Comparison of ENCODE assay signal across 19 cellular contexts in genomic region chr15:98765610-98766009, GRCh38.
DNase-seq lines count a peak whose midpoint lies in the region; ATAC-seq, FAIRE-seq and TF ChIP-seq lines count a peak whose summit lies in the region.
"Had no signal": no experiment of that assay in that cellular context is flagged by ENCODE, and none has a peak within 500 bp of the region (broad histone marks: within the 10 kb centered on the region; RNA-seq: fewer than 3 reads in every experiment).

No MANE protein-coding gene starts in this region.

- BruUV-seq in Caco-2 (replicated peaks; lab: Mats Ljungman, UMichigan): no TSS peak

- H3K14ac ChIP-seq in H1 (ENCODE audit: insufficient read length): no peak overlapping the region

- intact Hi-C loops in Caco-2 (cut with micrococcal nuclease; ENCODE audit: unreplicated experiment) (no loop called here), CD14-positive monocyte (cut with micrococcal nuclease) (no loop called here)

- POLR2A ChIA-PET in Caco-2 (lab: Charles Lee): no interaction called here
- POLR2A ChIA-PET in H1 (lab: Charles Lee; ENCODE audit: partially characterized antibody): interaction anchor here (0.6 kb wide), 1 partner anchor 10 kb away, joined by 3 read pairs; no protein-coding TSS in a partner anchor

- peak overlapping the region; percentile 27 for H3K4me3 Mint-ChIP-seq in Caco-2 (ENCODE audit: unreplicated experiment)
- no peak overlapping the region for H3K4me3 Mint-ChIP-seq in osteocyte (ENCODE audit: unreplicated experiment)
- no peak overlapping the region for H3K4me3 Mint-ChIP-seq in CD14-positive monocyte

- no peak for TF ChIP-seq RAD21 in H1 (IDR thresholded peaks at IDR 0.05 in 1 of 2, conservative IDR thresholded peaks at IDR 0.05 in 1 of 2; ENCODE audit: low read depth in 2 of 2, low read length in 2 of 2)

- peak overlapping the region; percentile 16; the same call in 1 of the 2 replicates for H2BK5ac ChIP-seq in H1 (ENCODE audit: low read depth, low read length)

- no peak for FAIRE-seq in H1 (lab: Jason Lieb, UNC)
- FAIRE-seq: A204.1, GM12878 had no signal

- H3K27ac Mint-ChIP-seq in Caco-2 (ENCODE audit: unreplicated experiment): peak overlapping the region; percentile 59
- H3K27ac Mint-ChIP-seq in osteocyte (ENCODE audit: unreplicated experiment): no peak overlapping the region
- H3K27ac Mint-ChIP-seq in CD14-positive monocyte: peak overlapping the region in 2 of 7 donors; percentile 15 to 35

- no peak overlapping the region for H3K27ac ChIP-seq in H1 (ENCODE audit: low read depth, low read length)

- TF ChIP-seq CTCF in Caco-2 (IDR thresholded peaks at IDR 0.05; ENCODE audit: insufficient read depth in 1 of 2, low read depth in 1 of 2, low read length in 1 of 2, severe bottlenecking in 1 of 2, unreplicated experiment in 1 of 2) (no peak), H1 (IDR thresholded peaks at IDR 0.05; ENCODE audit: control extremely low read depth in 1 of 3, insufficient read depth in 1 of 3, low read depth in 1 of 3, low read length in 3 of 3) (no peak), osteocyte (IDR thresholded peaks at IDR 0.05) (no peak), CD14-positive monocyte (IDR thresholded peaks at IDR 0.05) (no peak)

- DNase-seq in Caco-2: no peak
- DNase-seq in NT2/D1 (ENCODE audit: low read depth, low spot score): no peak
- DNase-seq in H1 (ENCODE audit: low read depth in 1 of 2, low spot score in 2 of 2): no peak
- DNase-seq in osteocyte (ENCODE audit: extremely low spot score, unreplicated experiment): peak; percentile 64
- no peak for DNase-seq in cerebellar cortex (ENCODE audit: low spot score)
- DNase-seq in CD14-positive monocyte (ENCODE audit: low spot score): no peak
- no peak for DNase-seq in activated naive CD4-positive, alpha-beta T cell treated with anti-CD3 and anti-CD28 coated beads, Interleukin-2, amount 50 U/mL, for 16 hours
- DNase-seq: BE2C; CD4-positive, CD25-positive, alpha-beta regulatory T cell; DND-41; MG63; NCI-H1417; NCI-H1694 treated with DMSO at 0.1 percent for 48 hours; NCI-H446; SHP77 had no signal

- H4K20me1 ChIP-seq in H1 (replicated peaks in 1 of 2; ENCODE audit: control insufficient read depth in 1 of 2, insufficient read depth in 2 of 2, low read length in 2 of 2): peaks cover 21% of the 10 kb centered on the region in 2 experiments

- 0 out of 2 replicates have a peak overlapping the region, but pooled peaks have one; percentile 34 for H2BK20ac ChIP-seq in H1 (ENCODE audit: low read length)

- H3K9ac ChIP-seq in NT2/D1 (ENCODE audit: insufficient read length, low read depth) (peak overlapping the region; percentile 2), H1 (replicated peaks in 1 of 4; ENCODE audit: extremely low read depth in 1 of 4, low read depth in 3 of 4, low read length in 3 of 4) (no peak overlapping the region)

- H3K36me3 ChIP-seq in Caco-2 (ENCODE audit: control insufficient read depth, insufficient read depth, low read length) (no peaks in the 10 kb centered on the region), NT2/D1 (ENCODE audit: insufficient read depth, insufficient read length, low read length) (no peaks in the 10 kb centered on the region), H1 (ENCODE audit: control insufficient read depth in 2 of 4, insufficient read depth in 4 of 4, low read length in 3 of 4) (no peaks in the 10 kb centered on the region)
- H3K36me3 ChIP-seq: BE2C, HAP-1, MG63 had no signal

- CTCF ChIA-PET in Caco-2 (lab: Charles Lee) (no interaction called here), H1 (lab: Charles Lee; ENCODE audit: partially characterized antibody) (interaction anchor here (0.8 to 1.4 kb wide), 2 partner anchors 15 to 311 kb away, joined by 3 read pairs; no protein-coding TSS in a partner anchor)

- H3K4me1 ChIP-seq in Caco-2 (no peaks in the 10 kb centered on the region; the same call in 1 of the 2 replicates), NT2/D1 (ENCODE audit: insufficient read depth, insufficient read length) (no peaks in the 10 kb centered on the region), H1 (replicated peaks in 1 of 4; ENCODE audit: control insufficient read depth in 3 of 4, insufficient read depth in 4 of 4, low read length in 3 of 4) (peaks cover 5 to 16% (median 11%) of the 10 kb centered on the region in 4 experiments; a peak in 6 of 7 replicates)

- no peaks in the 10 kb centered on the region for H3K27me3 Mint-ChIP-seq in Caco-2 (ENCODE audit: insufficient read depth, unreplicated experiment)
- no peaks in the 10 kb centered on the region for H3K27me3 Mint-ChIP-seq in osteocyte (ENCODE audit: unreplicated experiment)
- peaks cover 0 to 3% (median 2%) of the 10 kb centered on the region in 3 donors for H3K27me3 Mint-ChIP-seq in CD14-positive monocyte (ENCODE audit: low read depth in 3 of 3)

- peaks cover 17 to 96% of the 10 kb centered on the region in 2 experiments for H3K79me2 ChIP-seq in H1 (ENCODE audit: control insufficient read depth in 1 of 2, insufficient read depth in 2 of 2, low read length in 2 of 2)

- no peak overlapping the region for H3K56ac ChIP-seq in H1 (replicated peaks; ENCODE audit: insufficient read length, low read depth, low read length)

- no peak overlapping the region for H3K4me2 ChIP-seq in H1 (ENCODE audit: insufficient read depth in 1 of 2, low read depth in 2 of 2, low read length in 2 of 2)

- no peak overlapping the region for H4K8ac ChIP-seq in H1 (ENCODE audit: extremely low read depth, insufficient read depth, low read length)

- H3K36me3 Mint-ChIP-seq in Caco-2 (ENCODE audit: insufficient read depth, unreplicated experiment) (no peaks in the 10 kb centered on the region), osteocyte (ENCODE audit: unreplicated experiment) (no peaks in the 10 kb centered on the region), CD14-positive monocyte (no peaks in the 10 kb centered on the region)
- H3K36me3 Mint-ChIP-seq: CD4-positive, CD25-positive, alpha-beta regulatory T cell had no signal

- H3K4me1 Mint-ChIP-seq in Caco-2 (ENCODE audit: low read depth, unreplicated experiment) (no peaks in the 10 kb centered on the region), osteocyte (ENCODE audit: unreplicated experiment) (peaks cover 57% of the 10 kb centered on the region), CD14-positive monocyte (peaks cover 1% of the 10 kb centered on the region)

- H2BK120ac ChIP-seq in H1 (replicated peaks; ENCODE audit: low read depth, low read length): no peak overlapping the region

- H3K18ac ChIP-seq in H1 (ENCODE audit: extremely low read depth, low read length): no peak overlapping the region

- peak overlapping the region; percentile 44 for H4K91ac ChIP-seq in H1 (replicated peaks; ENCODE audit: insufficient read length, low read length)

- H2BK15ac ChIP-seq in H1 (ENCODE audit: low read length): no peak overlapping the region

- no peak overlapping the region for H3K4ac ChIP-seq in H1 (replicated peaks; ENCODE audit: insufficient read length, low read depth, low read length)

- WGBS in H1 (ENCODE audit: extremely low coverage in 1 of 2, insufficient coverage in 1 of 2, insufficient read length in 1 of 2, insufficient replicate concordance in 2 of 2, low coverage in 1 of 2, low lambda C conversion rate in 2 of 2, missing lambda C conversion rate in 1 of 2), 2 experiments: 90% methylated on average over 2 of the region's 2 CpGs; no CpG with 5 or more reads in 1 of the 2 experiments

- no peak overlapping the region for H3K23ac ChIP-seq in H1 (ENCODE audit: insufficient read length)

- H2BK12ac ChIP-seq in H1 (ENCODE audit: low read depth, low read length): peak overlapping the region; percentile 70; the same call in 1 of the 2 replicates

- no peak for ATAC-seq in HG03196 (IDR thresholded peaks at IDR 0.05; ENCODE audit: unreplicated experiment)
- ATAC-seq: GM12878 had no signal

- H3K9me3 Mint-ChIP-seq in Caco-2 (ENCODE audit: unreplicated experiment): no peaks in the 10 kb centered on the region
- H3K9me3 Mint-ChIP-seq in osteocyte (ENCODE audit: unreplicated experiment): no peaks in the 10 kb centered on the region
- no peaks in the 10 kb centered on the region for H3K9me3 Mint-ChIP-seq in CD14-positive monocyte
- H3K9me3 Mint-ChIP-seq: CD4-positive, CD25-positive, alpha-beta regulatory T cell had no signal

- H3K23me2 ChIP-seq in H1 (ENCODE audit: low read depth, low read length): no peaks in the 10 kb centered on the region

- H3K4me3 ChIP-seq in Caco-2 (ENCODE audit: low read depth, low read length) (no peak overlapping the region), NT2/D1 (ENCODE audit: insufficient read length, low read depth) (no peak overlapping the region), H1 (ENCODE audit: extremely low read depth in 1 of 4, insufficient read depth in 2 of 4, low read depth in 3 of 4, low read length in 4 of 4) (no peak overlapping the region)
- H3K4me3 ChIP-seq: GM12878, HAP-1, MG63 had no signal

- no peak for TF ChIP-seq POLR2A in H1 (IDR thresholded peaks at IDR 0.05; ENCODE audit: control extremely low read depth in 1 of 2, low read depth in 2 of 2, low read length in 2 of 2)

- H4K5ac ChIP-seq in H1 (ENCODE audit: insufficient read length, low read depth, low read length): no peak overlapping the region

- H3K9me3 ChIP-seq in Caco-2 (no peaks in the 10 kb centered on the region), NT2/D1 (ENCODE audit: insufficient read depth, low read length) (peaks cover 12% of the 10 kb centered on the region; the same call in 1 of the 2 replicates), H1 (ENCODE audit: insufficient read depth in 2 of 2, low read depth in 1 of 2, low read length in 1 of 2) (0 out of 4 replicates have a peak, but pooled peaks cover 0 to 1% of the 10 kb centered on the region in 2 experiments)
- H3K9me3 ChIP-seq: HAP-1, MG63 had no signal

- peak overlapping the region; percentile 41; the same call in 1 of the 2 replicates for H2AK5ac ChIP-seq in H1 (ENCODE audit: low read depth, low read length)

- TF ChIP-seq EP300 in H1 (IDR thresholded peaks at IDR 0.05; ENCODE audit: borderline replicate concordance in 1 of 2, low read depth in 2 of 2, low read length in 2 of 2): no peak

- peaks cover 18% of the 10 kb centered on the region for H3K79me1 ChIP-seq in H1 (ENCODE audit: low read depth, low read length)

- no peak overlapping the region for H2AFZ ChIP-seq in H1 (ENCODE audit: low read length)

- no peaks in the 10 kb centered on the region for H3K27me3 ChIP-seq in Caco-2 (replicated peaks; ENCODE audit: control insufficient read depth, insufficient read depth, low read length)
- no peaks in the 10 kb centered on the region for H3K27me3 ChIP-seq in NT2/D1 (ENCODE audit: insufficient read depth, insufficient read length)
- no peaks in the 10 kb centered on the region for H3K27me3 ChIP-seq in H1 (replicated peaks in 1 of 4; ENCODE audit: control insufficient read depth in 3 of 4, extremely low read depth in 1 of 4, insufficient read depth in 3 of 4, low read length in 3 of 4)
- H3K27me3 ChIP-seq: BE2C, MG63 had no signal

TF ChIP-seq in H1, 55 proteins besides CTCF, POLR2A, EP300 and RAD21:
- TF ChIP-seq KDM4A (IDR thresholded peaks at IDR 0.05; ENCODE audit: low read depth, low read length, severe bottlenecking): no peak
- TF ChIP-seq CEBPB (IDR thresholded peaks at IDR 0.05; ENCODE audit: low read depth, low read length): peak; percentile 66
